ENCODE assay signal across 17 cellular contexts in genomic region chr1:231274119-231274825, GRCh38. TPM values are rescaled to one million over a fixed set of nuclear protein-coding genes. Genes with fewer than 3 reads are reported as not detected.
A peak's percentile ranks its signal among the peaks of the same experiment; 100 is the strongest.
DNase-seq lines count a peak whose midpoint lies in the region; ATAC-seq, FAIRE-seq and TF ChIP-seq lines count a peak whose summit lies in the region.
"Had no signal": no experiment of that assay in that cellular context is flagged by ENCODE, and none has a peak within 500 bp of the region (broad histone marks: within the 10 kb centered on the region; RNA-seq: fewer than 3 reads in every experiment).

No MANE protein-coding gene starts in this region.

- intact Hi-C loops in kidney (cut with DNase I), result no loop called here

- no peak for ATAC-seq in activated CD8-positive, alpha-beta T cell treated with anti-CD3 and anti-CD28 coated beads, Interleukin-2, amount 10 ng/mL, durations not matched to agents 7 days and 5 days
- no peak for ATAC-seq in HG02885 (IDR thresholded peaks at IDR 0.05; ENCODE audit: poor library complexity, unreplicated experiment)
- ATAC-seq: foreskin keratinocyte had no signal

- no peaks in the 10 kb centered on the region for H3K9me3 Mint-ChIP-seq in activated CD8-positive, alpha-beta T cell treated with anti-CD3 and anti-CD28 coated beads, Interleukin-2, amount 10 ng/mL, durations not matched to agents 7 days and 5 days (ENCODE audit: insufficient read depth)
- no peaks in the 10 kb centered on the region for H3K9me3 Mint-ChIP-seq in stimulated activated naive CD8-positive, alpha-beta T cell treated with anti-CD3 and anti-CD28 coated beads, Interleukin-15, Interleukin-2, amounts not matched to agents 100 ng/mL and 50 ng/mL, for 24 hours
- H3K9me3 Mint-ChIP-seq: naive B cell had no signal

- peaks cover 68% of the 10 kb centered on the region for H3K36me3 Mint-ChIP-seq in activated CD8-positive, alpha-beta T cell treated with anti-CD3 and anti-CD28 coated beads, Interleukin-2, amount 10 ng/mL, durations not matched to agents 7 days and 5 days (ENCODE audit: low read depth)
- H3K36me3 Mint-ChIP-seq in stimulated activated naive CD8-positive, alpha-beta T cell treated with anti-CD3 and anti-CD28 coated beads, Interleukin-15, Interleukin-2, amounts not matched to agents 100 ng/mL and 50 ng/mL, for 24 hours (ENCODE audit: low read depth), result peaks cover 74% of the 10 kb centered on the region

- no peaks in the 10 kb centered on the region for H3K4me1 ChIP-seq in kidney (ENCODE audit: control insufficient read depth in 1 of 2, insufficient read depth in 1 of 2, low read depth in 1 of 2, low read length in 2 of 2)
- H3K4me1 ChIP-seq: ascending aorta, foreskin keratinocyte, prostate gland, thyroid gland had no signal

- no peak overlapping the region for H3K4me3 ChIP-seq in kidney epithelial cell (ENCODE audit: low read depth, low read length)
- H3K4me3 ChIP-seq in kidney (ENCODE audit: low read length in 2 of 2), result no peak overlapping the region
- H3K4me3 ChIP-seq: ascending aorta, lung, prostate gland, thyroid gland had no signal

- DNase-seq in stimulated activated CD4-positive, alpha-beta T cell treated with anti-CD3 and anti-CD28 coated beads, Interleukin-12 subunit alpha, Interleukin-12 subunit beta, amount 100 ng/mL, for 48 hours (ENCODE audit: low read depth in 2 of 3, low spot score in 1 of 3), result peak in 2 of 3 donors; percentile 11 to 35
- no peak for DNase-seq in stimulated activated CD4-positive, alpha-beta T cell treated with anti-CD3 and anti-CD28 coated beads, Interleukin-2, amount 100 ng/mL, for 24 hours
- no peak for DNase-seq in activated CD8-positive, alpha-beta T cell treated with anti-CD3 and anti-CD28 coated beads, Interleukin-2, amount 10 ng/mL, durations not matched to agents 7 days and 5 days
- DNase-seq in kidney epithelial cell (ENCODE audit: low read depth) (peak; percentile 18), hypothalamus (lab: John Stamatoyannopoulos, UW) (no peak), kidney (no peak)
- DNase-seq: DMS 273 treated with DMSO at 0.1 percent for 48 hours, foreskin keratinocyte, H7, naive B cell, NCI-H446, thyroid gland had no signal

- H3K9ac ChIP-seq in kidney (ENCODE audit: low read length in 2 of 2), result no peak overlapping the region

- peaks cover 36% of the 10 kb centered on the region for H3K4me1 Mint-ChIP-seq in activated CD8-positive, alpha-beta T cell treated with anti-CD3 and anti-CD28 coated beads, Interleukin-2, amount 10 ng/mL, durations not matched to agents 7 days and 5 days (ENCODE audit: low read depth)
- peaks cover 19% of the 10 kb centered on the region for H3K4me1 Mint-ChIP-seq in stimulated activated naive CD8-positive, alpha-beta T cell treated with anti-CD3 and anti-CD28 coated beads, Interleukin-15, Interleukin-2, amounts not matched to agents 100 ng/mL and 50 ng/mL, for 24 hours (ENCODE audit: low read depth)

- H3K27ac ChIP-seq in kidney (ENCODE audit: low read depth in 2 of 2, low read length in 2 of 2), result no peak overlapping the region
- H3K27ac ChIP-seq: ascending aorta, foreskin keratinocyte, prostate gland, thyroid gland had no signal

- H3K27me3 ChIP-seq in kidney epithelial cell (ENCODE audit: control insufficient read depth, insufficient read depth, low read length), result no peaks in the 10 kb centered on the region
- H3K27me3 ChIP-seq: ascending aorta, foreskin keratinocyte, thyroid gland had no signal

- CTCF ChIA-PET in activated CD8-positive, alpha-beta T cell treated with anti-CD3 and anti-CD28 coated beads, Interleukin-2, amount 10 ng/mL, durations not matched to agents 7 days and 5 days (lab: Charles Lee), result interaction anchor here (1.4 kb wide), 1 partner anchor 41 kb away, joined by 3 read pairs; no protein-coding TSS in a partner anchor

- H3K36me3 ChIP-seq in kidney epithelial cell (ENCODE audit: control insufficient read depth, insufficient read depth, low read length) (peaks cover 1% of the 10 kb centered on the region), kidney (ENCODE audit: control insufficient read depth in 1 of 2, insufficient read depth in 2 of 2, low read length in 2 of 2) (peaks cover 32 to 37% of the 10 kb centered on the region in 2 donors)

- no peak for FAIRE-seq in kidney (lab: Jason Lieb, UNC)

- H3K9me3 ChIP-seq in kidney (ENCODE audit: control insufficient read depth in 1 of 2, low read length in 2 of 2), result no peaks in the 10 kb centered on the region
- H3K9me3 ChIP-seq: ascending aorta, prostate gland, thyroid gland had no signal

- H3K27me3 Mint-ChIP-seq in activated CD8-positive, alpha-beta T cell treated with anti-CD3 and anti-CD28 coated beads, Interleukin-2, amount 10 ng/mL, durations not matched to agents 7 days and 5 days (ENCODE audit: low read depth), result no peaks in the 10 kb centered on the region
- H3K27me3 Mint-ChIP-seq in stimulated activated naive CD8-positive, alpha-beta T cell treated with anti-CD3 and anti-CD28 coated beads, Interleukin-15, Interleukin-2, amounts not matched to agents 100 ng/mL and 50 ng/mL, for 24 hours, result no peaks in the 10 kb centered on the region
- H3K27me3 Mint-ChIP-seq: naive B cell had no signal

- POLR2A ChIA-PET in activated CD8-positive, alpha-beta T cell treated with anti-CD3 and anti-CD28 coated beads, Interleukin-2, amount 10 ng/mL, durations not matched to agents 7 days and 5 days (lab: Charles Lee), result interaction anchor here (0.6 kb wide), 1 partner anchor 64 kb away, joined by 3 read pairs; the partner anchor contains the start of gene SPRTN

- TF ChIP-seq CTCF in kidney epithelial cell (IDR thresholded peaks at IDR 0.05; ENCODE audit: insufficient read depth, low read length, poor library complexity, severe bottlenecking) (no peak), kidney (IDR thresholded peaks at IDR 0.05; ENCODE audit: borderline replicate concordance, extremely low read depth, insufficient read depth) (no peak)

- H3K4me3 Mint-ChIP-seq in activated CD8-positive, alpha-beta T cell treated with anti-CD3 and anti-CD28 coated beads, Interleukin-2, amount 10 ng/mL, durations not matched to agents 7 days and 5 days, result no peak overlapping the region
- no peak overlapping the region for H3K4me3 Mint-ChIP-seq in stimulated activated naive CD8-positive, alpha-beta T cell treated with anti-CD3 and anti-CD28 coated beads, Interleukin-15, Interleukin-2, amounts not matched to agents 100 ng/mL and 50 ng/mL, for 24 hours
- H3K4me3 Mint-ChIP-seq: naive B cell had no signal

- peak overlapping the region; percentile 40 for H3K27ac Mint-ChIP-seq in activated CD8-positive, alpha-beta T cell treated with anti-CD3 and anti-CD28 coated beads, Interleukin-2, amount 10 ng/mL, durations not matched to agents 7 days and 5 days
- peak overlapping the region; percentile 21 for H3K27ac Mint-ChIP-seq in stimulated activated naive CD8-positive, alpha-beta T cell treated with anti-CD3 and anti-CD28 coated beads, Interleukin-15, Interleukin-2, amounts not matched to agents 100 ng/mL and 50 ng/mL, for 24 hours
- H3K27ac Mint-ChIP-seq: naive B cell had no signal

RNA-seq across cellular contexts. Expression of gene GNPAT, which starts 33.3 kb away (rescaled TPM):
- total RNA-seq in activated CD8-positive, alpha-beta T cell treated with anti-CD3 and anti-CD28 coated beads, Interleukin-2, amount 10 ng/mL, durations not matched to agents 7 days and 5 days, result 10 to 100 TPM; 35.7 to 37.9 TPM
- total RNA-seq in kidney epithelial cell (51.9 and 55.7 TPM in 2 replicates), kidney (31.2 TPM)
- polyA plus RNA-seq in kidney (ENCODE audit: insufficient read depth, low read depth, low replicate concordance), result 33.7 TPM

Comparison
In these comparisons a context has a peak if more than half of its experiments do, and no peak if none do; other contexts are left out.
1. DNase-seq: peak in stimulated activated CD4-positive, alpha-beta T cell treated with anti-CD3 and anti-CD28 coated beads, Interleukin-12 subunit alpha, Interleukin-12 subunit beta, amount 100 ng/mL, for 48 hours (2 of 3) and kidney epithelial cell (single experiment); none in stimulated activated CD4-positive, alpha-beta T cell treated with anti-CD3 and anti-CD28 coated beads, Interleukin-2, amount 100 ng/mL, for 24 hours (0 of 2), activated CD8-positive, alpha-beta T cell treated with anti-CD3 and anti-CD28 coated beads, Interleukin-2, amount 10 ng/mL, durations not matched to agents 7 days and 5 days (single experiment), hypothalamus (0 of 51) and kidney (single experiment).